Comparison of ENCODE assay signal across 9 cellular contexts in the genomic region with DNA sequence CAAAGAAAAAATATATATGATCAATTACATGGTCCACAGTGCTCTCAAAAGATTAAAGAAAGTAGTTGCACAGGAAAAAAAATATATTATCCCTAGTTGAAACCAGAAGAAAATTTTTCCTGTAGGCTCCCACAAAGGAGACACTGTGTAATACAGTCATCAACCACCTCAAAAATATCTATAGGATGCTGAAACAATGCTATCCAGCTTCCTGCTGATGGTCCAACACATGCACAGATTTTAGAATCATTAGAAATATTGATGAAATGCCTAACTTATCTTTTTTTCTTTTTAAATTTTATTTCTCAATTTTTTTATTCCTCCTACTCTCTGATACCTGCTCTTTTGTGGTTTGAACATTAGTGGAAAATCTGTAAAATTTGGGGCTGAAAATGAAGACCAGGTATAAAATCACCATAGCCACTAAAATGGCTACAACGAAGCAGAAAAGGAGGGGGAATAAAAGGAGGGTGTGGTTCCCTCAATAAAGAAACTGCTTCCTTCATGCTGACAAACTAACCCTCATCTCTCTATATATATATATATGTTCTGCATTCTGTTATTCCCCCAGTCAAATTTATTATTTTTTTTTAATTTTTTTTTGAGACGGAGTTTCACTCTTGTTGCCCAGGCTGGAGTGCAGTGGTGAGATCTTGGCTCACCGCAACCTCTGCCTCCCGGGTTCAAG.
"Had no signal": no experiment of that assay in that cellular context is flagged by ENCODE, and none has a peak within 500 bp of the region (broad histone marks: within the 10 kb centered on the region; RNA-seq: fewer than 3 reads in every experiment).

No MANE protein-coding gene starts in this region.

- H3K4me2 ChIP-seq: GM23338 had no signal

- DNase-seq: H9, HCEC 1CT, HFFc6, KG1 had no signal

- FAIRE-seq: H1, H54, HepG2 had no signal

- H3K4me3 ChIP-seq: GM23338 had no signal

- H3K27ac ChIP-seq: HL-60 had no signal

- ATAC-seq: GM23338, HepG2 had no signal

- H2AFZ ChIP-seq: GM23338 had no signal
